In genomic region chr17:48016112-48016511, GRCh38 we compare ENCODE assay signal across 18 cellular contexts. TPM values are rescaled to one million over a fixed set of nuclear protein-coding genes. Genes with fewer than 3 reads are reported as not detected.
DNase-seq lines count a peak whose midpoint lies in the region; ATAC-seq, FAIRE-seq and TF ChIP-seq lines count a peak whose summit lies in the region.
"Had no signal": no experiment of that assay in that cellular context is flagged by ENCODE, and none has a peak within 500 bp of the region (broad histone marks: within the 10 kb centered on the region; RNA-seq: fewer than 3 reads in every experiment).

No MANE protein-coding gene starts in this region.

- H3K4me1 ChIP-seq in BE2C (peaks cover 53% of the 10 kb centered on the region), astrocyte (ENCODE audit: insufficient read depth, low read length) (peaks cover 10% of the 10 kb centered on the region), mesodermal cell (ENCODE audit: control insufficient read depth, insufficient read depth, low read length, poor library complexity, severe bottlenecking) (peaks cover 54% of the 10 kb centered on the region)

- H3K79me2 ChIP-seq in astrocyte (ENCODE audit: insufficient read depth, low read length): no peaks in the 10 kb centered on the region

- no peak overlapping the region for H2AFZ ChIP-seq in astrocyte (ENCODE audit: low read depth, low read length)

- no peak for FAIRE-seq in astrocyte (lab: Jason Lieb, UNC)
- FAIRE-seq: GM18507, GM19239 had no signal

- H3K4me3 ChIP-seq in BE2C (ENCODE audit: low read depth, low read length) (no peak overlapping the region), astrocyte (ENCODE audit: insufficient read depth, low read depth, low read length) (no peak overlapping the region), mesodermal cell (ENCODE audit: extremely low read depth, insufficient read depth, low read length, poor library complexity, severe bottlenecking) (no peak overlapping the region)
- H3K4me3 ChIP-seq: SJSA1 had no signal

- no peak overlapping the region for H3K9ac ChIP-seq in astrocyte (ENCODE audit: low read length)

- H3K36me3 Mint-ChIP-seq in astrocyte (ENCODE audit: low read depth, unreplicated experiment): no peaks in the 10 kb centered on the region
- H3K36me3 Mint-ChIP-seq: activated CD4-positive, alpha-beta memory T cell treated with anti-CD3 and anti-CD28 coated beads for 36 hours had no signal

- TF ChIP-seq CTCF in BE2C (IDR thresholded peaks at IDR 0.05; ENCODE audit: low read depth, low read length) (no peak), astrocyte (IDR thresholded peaks at IDR 0.05; ENCODE audit: insufficient read depth, low read depth, low read length) (no peak)

- H3K4me1 Mint-ChIP-seq in astrocyte (ENCODE audit: low read depth, unreplicated experiment): peaks cover 30% of the 10 kb centered on the region

- no peak overlapping the region for H3K4me3 Mint-ChIP-seq in astrocyte (ENCODE audit: unreplicated experiment)
- H3K4me3 Mint-ChIP-seq: activated CD4-positive, alpha-beta memory T cell treated with anti-CD3 and anti-CD28 coated beads for 36 hours had no signal

- DNase-seq in BE2C (peak; percentile 64), M059J (ENCODE audit: low read depth) (peak; percentile 78), astrocyte (ENCODE audit: low read depth) (peak; percentile 78), SK-N-DZ (ENCODE audit: low spot score) (no peak), OCI-M1 (lab: John Stamatoyannopoulos, UW) (no peak)
- DNase-seq: activated CD4-positive, alpha-beta memory T cell treated with anti-CD3 and anti-CD28 coated beads for 36 hours; amygdala; dermis blood vessel endothelial cell; hippocampal formation; KG1; NCI-H1417 treated with DMSO at 0.1 percent for 48 hours; NCI-H345 had no signal

- peaks cover 16% of the 10 kb centered on the region for H3K27me3 Mint-ChIP-seq in astrocyte (ENCODE audit: low read depth, unreplicated experiment)

- H3K9me3 ChIP-seq in BE2C (no peaks in the 10 kb centered on the region), astrocyte (ENCODE audit: insufficient read depth, low read depth, low read length) (no peaks in the 10 kb centered on the region), mesodermal cell (ENCODE audit: control insufficient read depth, low read length) (no peaks in the 10 kb centered on the region)
- H3K9me3 ChIP-seq: SJSA1 had no signal

- H3K9me3 Mint-ChIP-seq in astrocyte (ENCODE audit: unreplicated experiment): no peaks in the 10 kb centered on the region
- H3K9me3 Mint-ChIP-seq: activated CD4-positive, alpha-beta memory T cell treated with anti-CD3 and anti-CD28 coated beads for 36 hours had no signal

- H3K27ac Mint-ChIP-seq in astrocyte (ENCODE audit: unreplicated experiment): no peak overlapping the region
- H3K27ac Mint-ChIP-seq: activated CD4-positive, alpha-beta memory T cell treated with anti-CD3 and anti-CD28 coated beads for 36 hours had no signal

- no peaks in the 10 kb centered on the region for H4K20me1 ChIP-seq in astrocyte (ENCODE audit: insufficient read depth, low read length)

- H3K4me2 ChIP-seq in astrocyte (ENCODE audit: low read length): no peak overlapping the region

- no peak overlapping the region for H3K27ac ChIP-seq in astrocyte (ENCODE audit: low read depth, low read length)
- H3K27ac ChIP-seq in mesodermal cell (ENCODE audit: low read depth, low read length, severe bottlenecking): peak overlapping the region; percentile 73
- H3K27ac ChIP-seq: SJSA1 had no signal

- ATAC-seq in esophagus mucosa: no peak
- ATAC-seq in GM18870 (IDR thresholded peaks at IDR 0.05; ENCODE audit: unreplicated experiment): no peak

- H3K36me3 ChIP-seq in BE2C (no peaks in the 10 kb centered on the region), astrocyte (ENCODE audit: insufficient read depth, low read length) (no peaks in the 10 kb centered on the region), mesodermal cell (ENCODE audit: control insufficient read depth, insufficient read depth, low read length) (no peaks in the 10 kb centered on the region)
- H3K36me3 ChIP-seq: SJSA1 had no signal

- H3K27me3 ChIP-seq in BE2C (no peaks in the 10 kb centered on the region), astrocyte (ENCODE audit: insufficient read depth, low read length) (peaks cover 6% of the 10 kb centered on the region)
- H3K27me3 ChIP-seq: SJSA1 had no signal

- whole genome bisulfite sequencing in mesodermal cell (ENCODE audit: insufficient coverage in 2 of 2), 2 experiments: 41 to 64% methylated on average over 2 of the region's 2 CpGs

RNA-seq across cellular contexts. Expression of gene COPZ2, which starts 21.5 kb away (rescaled TPM):
- polyA plus RNA-seq in BE2C (2012; ENCODE audit: insufficient read depth, insufficient read length, low read depth): 9.3 TPM
- 27.3 and 40.7 TPM in 2 replicates for total RNA-seq in M059J (2014; rRNA removed; shearing (Covaris generic))
- total RNA-seq in astrocyte (25.1 and 38.3 TPM in 2 replicates), esophagus mucosa (17.3 TPM)
- 5.7 TPM for polyA plus RNA-seq in mesodermal cell (2013, experiment 1 of 2)
- polyA plus RNA-seq in mesodermal cell (2013, experiment 2 of 2): 8.0 TPM
- 1.1 and 1.6 TPM in 2 replicates for polyA plus RNA-seq in SK-N-DZ (2014; cell fraction: cytosol; rRNA removed)
- 0.51 and 0.80 TPM in 2 replicates for polyA plus RNA-seq in SK-N-DZ (2014; cell fraction: nucleus; rRNA removed)

RNA-seq across cellular contexts. Expression of gene NFE2L1, which starts 32.0 kb away (rescaled TPM):
- polyA plus RNA-seq in BE2C (2012; ENCODE audit: insufficient read depth, insufficient read length, low read depth): 506 TPM
- total RNA-seq in M059J (2014; rRNA removed; shearing (Covaris generic)): 44.3 and 68.7 TPM in 2 replicates
- total RNA-seq in astrocyte: 344 and 348 TPM in 2 replicates
- 143 TPM for polyA plus RNA-seq in mesodermal cell (2013, experiment 1 of 2)
- 107 TPM for polyA plus RNA-seq in mesodermal cell (2013, experiment 2 of 2)
- polyA plus RNA-seq in SK-N-DZ (2014; cell fraction: cytosol; rRNA removed): 48.3 and 57.6 TPM in 2 replicates
- polyA plus RNA-seq in SK-N-DZ (2014; cell fraction: nucleus; rRNA removed): 28.1 and 31.2 TPM in 2 replicates
- total RNA-seq in esophagus mucosa: 90.4 TPM

RNA-seq across cellular contexts. Expression of gene CDK5RAP3, which starts 45.2 kb away (rescaled TPM):
- polyA plus RNA-seq in BE2C (2012; ENCODE audit: insufficient read depth, insufficient read length, low read depth): 175 TPM
- 60.4 and 69.5 TPM in 2 replicates for total RNA-seq in M059J (2014; rRNA removed; shearing (Covaris generic))
- total RNA-seq in astrocyte (59.1 and 62.8 TPM in 2 replicates), esophagus mucosa (73.4 TPM)
- polyA plus RNA-seq in mesodermal cell (2013, experiment 1 of 2): 139 TPM
- polyA plus RNA-seq in mesodermal cell (2013, experiment 2 of 2): 116 TPM
- polyA plus RNA-seq in SK-N-DZ (2014; cell fraction: cytosol; rRNA removed): 136 and 154 TPM in 2 replicates
- polyA plus RNA-seq in SK-N-DZ (2014; cell fraction: nucleus; rRNA removed): 1,883 and 2,737 TPM in 2 replicates

RNA-seq across cellular contexts. Expression of gene PRR15L, which starts 58.4 kb away (rescaled TPM):
- polyA plus RNA-seq in BE2C (2012; ENCODE audit: insufficient read depth, insufficient read length, low read depth): not detected
- not detected in 2 replicates for total RNA-seq in M059J (2014; rRNA removed; shearing (Covaris generic))
- total RNA-seq in astrocyte (not detected in 2 replicates), esophagus mucosa (11.0 TPM)
- not detected for polyA plus RNA-seq in mesodermal cell (2013, experiment 1 of 2)
- not detected for polyA plus RNA-seq in mesodermal cell (2013, experiment 2 of 2)
- 0.76 TPM in 1 of 2 replicates, not detected in the other for polyA plus RNA-seq in SK-N-DZ (2014; cell fraction: cytosol; rRNA removed)
- 0.14 TPM in 1 of 2 replicates, not detected in the other for polyA plus RNA-seq in SK-N-DZ (2014; cell fraction: nucleus; rRNA removed)
- total RNA-seq: activated CD4-positive, alpha-beta memory T cell treated with anti-CD3 and anti-CD28 coated beads for 36 hours; dermis blood vessel endothelial cell; SJSA1 had no signal

Comparison
In these comparisons a context has a peak if more than half of its experiments do, and no peak if none do; other contexts are left out.
1. DNase-seq: peak in BE2C (single experiment), M059J (single experiment) and astrocyte (single experiment); none in SK-N-DZ (single experiment) and OCI-M1 (single experiment).